Comparison of ENCODE assay signal across 8 cellular contexts in genomic region chr4:74133786-74134499, GRCh38. TPM values are rescaled to one million over a fixed set of nuclear protein-coding genes. Genes with fewer than 3 reads are reported as not detected.
A peak's percentile ranks its signal among the peaks of the same experiment; 100 is the strongest.
DNase-seq lines count a peak whose midpoint lies in the region; ATAC-seq, FAIRE-seq and TF ChIP-seq lines count a peak whose summit lies in the region.

No MANE protein-coding gene starts in this region.

- no peak overlapping the region for H2BK5ac ChIP-seq in mesendoderm (ENCODE audit: low read length)

- peak overlapping the region; percentile 12 for H3K9ac ChIP-seq in mesendoderm (ENCODE audit: low read length)

- DNase-seq in A549 (ENCODE audit: low read depth in 1 of 2, low spot score in 1 of 2): peak; percentile 18 to 89
- DNase-seq in NCI-H2196 (lab: John Stamatoyannopoulos, UW; ENCODE audit: unreplicated experiment): peak; percentile 31
- peak; percentile 3 to 36 for DNase-seq in activated CD4-positive, alpha-beta T cell treated with anti-CD3 and anti-CD28 coated beads for 4 hours
- DNase-seq in endothelial cell (ENCODE audit: low spot score): peak; percentile 82
- DNase-seq in mesendoderm: peak; percentile 89
- DNase-seq in stimulated activated naive CD8-positive, alpha-beta T cell treated with anti-CD3 and anti-CD28 coated beads, Interleukin-15, Interleukin-2, amounts not matched to agents 100 U/mL and 50 U/mL, for 24 hours: peak; percentile 57

- H3K36me3 Mint-ChIP-seq in endothelial cell (ENCODE audit: low read depth, unreplicated experiment): no peaks in the 10 kb centered on the region

- no peak overlapping the region for H3K4me3 Mint-ChIP-seq in endothelial cell (ENCODE audit: unreplicated experiment)

- no peak overlapping the region for H2AK5ac ChIP-seq in mesendoderm (ENCODE audit: low read length)

- peaks cover 2% of the 10 kb centered on the region for H3K27me3 Mint-ChIP-seq in endothelial cell (ENCODE audit: unreplicated experiment)

- ATAC-seq in A549 (peak; percentile 95 to 97), HG02885 (IDR thresholded peaks at IDR 0.05; ENCODE audit: poor library complexity, unreplicated experiment) (peak; percentile 95)
- ATAC-seq in stimulated activated naive CD8-positive, alpha-beta T cell treated with anti-CD3 and anti-CD28 coated beads, Interleukin-15, Interleukin-2, amounts not matched to agents 100 U/mL and 50 U/mL, for 24 hours: peak; percentile 43

- no peak for TF ChIP-seq EP300 in A549 (IDR thresholded peaks at IDR 0.05)

- peaks cover 34% of the 10 kb centered on the region for H3K9me3 ChIP-seq in A549

- no peaks in the 10 kb centered on the region for H3K9me3 Mint-ChIP-seq in endothelial cell (ENCODE audit: unreplicated experiment)

- no peak overlapping the region for H3K4ac ChIP-seq in mesendoderm (ENCODE audit: low read depth, low read length)

- no peaks in the 10 kb centered on the region for H3K36me3 ChIP-seq in mesendoderm (ENCODE audit: control insufficient read depth, insufficient read depth, low read length)

- peak; percentile 67 for TF ChIP-seq CTCF in A549 (IDR thresholded peaks at IDR 0.05)
- peak; percentile 69 for TF ChIP-seq CTCF in GM12874 (IDR thresholded peaks at IDR 0.05; ENCODE audit: insufficient read depth, low read depth, low read length)
- peak; percentile 63 for TF ChIP-seq CTCF in endothelial cell (IDR thresholded peaks at IDR 0.05; ENCODE audit: unreplicated experiment)

- H2BK15ac ChIP-seq in mesendoderm (replicated peaks; ENCODE audit: low read depth): no peak overlapping the region

- peak; percentile 95 to 96 for TF ChIP-seq RAD21 in A549 (conservative IDR thresholded peaks at IDR 0.05 in 1 of 2, IDR thresholded peaks at IDR 0.05 in 1 of 2)

- H3K79me2 ChIP-seq in mesendoderm (ENCODE audit: control insufficient read depth, insufficient read depth, low read length): no peaks in the 10 kb centered on the region

- FAIRE-seq in A549 (lab: Jason Lieb, UNC): no peak

- WGBS in A549 (ENCODE audit: missing lambda C conversion rate): 16% methylated on average over 8 of the region's 8 CpGs
- no CpG with 5 or more reads among the region's 8 CpGs for WGBS in mesendoderm (ENCODE audit: extremely low coverage, insufficient coverage, low lambda C conversion rate)

- H4K8ac ChIP-seq in mesendoderm (ENCODE audit: low read depth, low read length): peak overlapping the region; percentile 16

- H3K4me2 ChIP-seq in A549: peak overlapping the region; percentile 44; the same call in 2 of the 3 replicates
- no peak overlapping the region for H3K4me2 ChIP-seq in mesendoderm (ENCODE audit: low read length)

- H3K4me3 ChIP-seq in A549 (no peak overlapping the region), mesendoderm (ENCODE audit: low read length) (no peak overlapping the region)

- no peak overlapping the region for H2BK120ac ChIP-seq in mesendoderm (ENCODE audit: low read depth, low read length)

- no peak overlapping the region for H4K5ac ChIP-seq in mesendoderm (ENCODE audit: low read length)

- no peak overlapping the region for H3K27ac Mint-ChIP-seq in endothelial cell (ENCODE audit: unreplicated experiment)

- peaks cover 6% of the 10 kb centered on the region; the same call in 2 of the 3 replicates for H3K4me1 ChIP-seq in A549
- H3K4me1 ChIP-seq in mesendoderm (ENCODE audit: control insufficient read depth, low read depth, low read length): no peaks in the 10 kb centered on the region

- no peaks in the 10 kb centered on the region for H3K79me1 ChIP-seq in mesendoderm (ENCODE audit: low read length)

- H3K4me1 Mint-ChIP-seq in endothelial cell (ENCODE audit: unreplicated experiment): peaks cover 8% of the 10 kb centered on the region

- TF ChIP-seq POLR2A in A549 (IDR thresholded peaks at IDR 0.05; ENCODE audit: low read length): no peak

- H3K18ac ChIP-seq in mesendoderm (ENCODE audit: low read length): no peak overlapping the region

- POLR2A ChIA-PET in A549 (lab: Yijun Ruan, JAX): interaction anchor here (0.6 to 2.2 kb wide), 6 partner anchors 24 to 135 kb away, joined by 3 to 17 read pairs (median 4); partner anchors contain the start of genes CXCL2, CXCL3 and CXCL5

- CTCF ChIA-PET in A549 (lab: Yijun Ruan, JAX): interaction anchor here (0.6 to 4.6 kb wide), 34 partner anchors 10 to 852 kb away, joined by 3 to 40 read pairs (median 4); partner anchors contain the start of genes CXCL2, CXCL3 and CXCL5

- H3K27ac ChIP-seq in A549 (peak overlapping the region; percentile 80 to 82), mesendoderm (ENCODE audit: low read depth, low read length) (no peak overlapping the region)

- H3K56ac ChIP-seq in mesendoderm (ENCODE audit: low read length): peak overlapping the region; percentile 26

- H3K27me3 ChIP-seq in mesendoderm (ENCODE audit: insufficient read depth, low read length, poor library complexity): no peaks in the 10 kb centered on the region

- no peak overlapping the region for H3K23ac ChIP-seq in mesendoderm (ENCODE audit: low read length)

TF ChIP-seq in A549, 52 proteins besides CTCF, POLR2A, EP300 and RAD21:
- TF ChIP-seq CHD2 (IDR thresholded peaks at IDR 0.05; ENCODE audit: low read length, partially characterized antibody) (no peak), GATA3 (IDR thresholded peaks at IDR 0.05; ENCODE audit: borderline replicate concordance) (no peak), RARB (CRISPR knock-in tag; IDR thresholded peaks at IDR 0.05) (no peak), SMC3 (IDR thresholded peaks at IDR 0.05) (peak; percentile 93), EHF (CRISPR knock-in tag; IDR thresholded peaks at IDR 0.05) (no peak), EHMT2 (IDR thresholded peaks at IDR 0.05; ENCODE audit: low read depth) (no peak), HEYL (CRISPR knock-in tag; IDR thresholded peaks at IDR 0.05) (no peak), SREBF2 (IDR thresholded peaks at IDR 0.05) (no peak), ZNF302 (CRISPR knock-in tag; IDR thresholded peaks at IDR 0.05) (no peak), ZSCAN20 (CRISPR knock-in tag; IDR thresholded peaks at IDR 0.05) (0 out of 2 replicates have a peak, but pooled peaks have one; percentile 4), RFX5 (IDR thresholded peaks at IDR 0.05) (no peak), MAZ (IDR thresholded peaks at IDR 0.05; ENCODE audit: borderline replicate concordance, low read depth, low read length) (no peak)
- TF ChIP-seq, protein P1, sequence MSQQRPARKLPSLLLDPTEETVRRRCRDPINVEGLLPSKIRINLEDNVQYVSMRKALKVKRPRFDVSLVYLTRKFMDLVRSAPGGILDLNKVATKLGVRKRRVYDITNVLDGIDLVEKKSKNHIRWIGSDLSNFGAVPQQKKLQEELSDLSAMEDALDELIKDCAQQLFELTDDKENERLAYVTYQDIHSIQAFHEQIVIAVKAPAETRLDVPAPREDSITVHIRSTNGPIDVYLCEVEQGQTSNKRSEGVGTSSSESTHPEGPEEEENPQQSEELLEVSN (IDR thresholded peaks at IDR 0.05; ENCODE audit: borderline replicate concordance, low read depth): no peak
- TF ChIP-seq, protein P2, sequence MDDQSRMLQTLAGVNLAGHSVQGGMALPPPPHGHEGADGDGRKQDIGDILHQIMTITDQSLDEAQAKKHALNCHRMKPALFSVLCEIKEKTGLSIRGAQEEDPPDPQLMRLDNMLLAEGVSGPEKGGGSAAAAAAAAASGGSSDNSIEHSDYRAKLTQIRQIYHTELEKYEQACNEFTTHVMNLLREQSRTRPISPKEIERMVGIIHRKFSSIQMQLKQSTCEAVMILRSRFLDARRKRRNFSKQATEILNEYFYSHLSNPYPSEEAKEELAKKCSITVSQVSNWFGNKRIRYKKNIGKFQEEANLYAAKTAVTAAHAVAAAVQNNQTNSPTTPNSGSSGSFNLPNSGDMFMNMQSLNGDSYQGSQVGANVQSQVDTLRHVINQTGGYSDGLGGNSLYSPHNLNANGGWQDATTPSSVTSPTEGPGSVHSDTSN (IDR thresholded peaks at IDR 0.05): no peak

RNA-seq across cellular contexts. Expression of gene MTHFD2L, which starts 24.0 kb away (rescaled TPM):
- polyA plus RNA-seq in A549 (2011; rRNA removed): 13.9 and 19.3 TPM in 2 replicates
- polyA plus RNA-seq in A549 (2012; cell fraction: cytosol; rRNA removed): 4.4 TPM in 2 replicates
- 2.8 and 4.1 TPM in 2 replicates for polyA plus RNA-seq in A549 (2012; cell fraction: nucleus; rRNA removed)
- polyA plus RNA-seq in A549 (2017; fragmentation: RNase III; extraction: RNeasy Plus Mini Kit Qiagen cat#74134 plus additional on column Dnase treatment): 6.3 to 9.0 TPM (median 8.5 TPM) in 3 replicates
- polyA minus RNA-seq in A549 (2011; rRNA and poly(A)+ RNA removed): 9.5 and 10.2 TPM in 2 replicates
- 13.6 TPM for total RNA-seq in endothelial cell (ENCODE audit: unreplicated experiment)
- polyA plus RNA-seq in mesendoderm (2013, experiment 1 of 2): 9.4 TPM
- polyA plus RNA-seq in mesendoderm (2013, experiment 2 of 2): 9.9 TPM

RNA-seq across cellular contexts. Expression of gene CXCL2, which starts 34.9 kb away (rescaled TPM):
- polyA plus RNA-seq in A549 (2011; rRNA removed) (59.5 and 122 TPM in 2 replicates), A549 (2017; fragmentation: RNase III; extraction: RNeasy Plus Mini Kit Qiagen cat#74134 plus additional on column Dnase treatment) (9.3 to 10.6 TPM (median 9.4 TPM) in 3 replicates)
- polyA plus RNA-seq in A549 (2012; cell fraction: cytosol; rRNA removed): 75.6 and 94.7 TPM in 2 replicates
- 202 and 263 TPM in 2 replicates for polyA plus RNA-seq in A549 (2012; cell fraction: nucleus; rRNA removed)
- polyA minus RNA-seq in A549 (2011; rRNA and poly(A)+ RNA removed): 17.2 and 37.1 TPM in 2 replicates
- 4.0 TPM for total RNA-seq in endothelial cell (ENCODE audit: unreplicated experiment)
- polyA plus RNA-seq in mesendoderm (2013, experiment 1 of 2): 0.38 TPM
- 0.48 TPM for polyA plus RNA-seq in mesendoderm (2013, experiment 2 of 2)

Comparison
In these comparisons a context has a peak if more than half of its experiments do, and no peak if none do; other contexts are left out.
1. ATAC-seq: peak in every context shown above with its lines; median percentile 96 in A549; 95 in HG02885; 43 in stimulated activated naive CD8-positive, alpha-beta T cell treated with anti-CD3 and anti-CD28 coated beads, Interleukin-15, Interleukin-2, amounts not matched to agents 100 U/mL and 50 U/mL, for 24 hours.
2. DNase-seq: peak in every context shown above with its lines; median percentile 89 in mesendoderm; 82 in endothelial cell; 57 in stimulated activated naive CD8-positive, alpha-beta T cell treated with anti-CD3 and anti-CD28 coated beads, Interleukin-15, Interleukin-2, amounts not matched to agents 100 U/mL and 50 U/mL, for 24 hours; 54 in A549; 31 in NCI-H2196; 20 in activated CD4-positive, alpha-beta T cell treated with anti-CD3 and anti-CD28 coated beads for 4 hours.